In the genomic region with DNA sequence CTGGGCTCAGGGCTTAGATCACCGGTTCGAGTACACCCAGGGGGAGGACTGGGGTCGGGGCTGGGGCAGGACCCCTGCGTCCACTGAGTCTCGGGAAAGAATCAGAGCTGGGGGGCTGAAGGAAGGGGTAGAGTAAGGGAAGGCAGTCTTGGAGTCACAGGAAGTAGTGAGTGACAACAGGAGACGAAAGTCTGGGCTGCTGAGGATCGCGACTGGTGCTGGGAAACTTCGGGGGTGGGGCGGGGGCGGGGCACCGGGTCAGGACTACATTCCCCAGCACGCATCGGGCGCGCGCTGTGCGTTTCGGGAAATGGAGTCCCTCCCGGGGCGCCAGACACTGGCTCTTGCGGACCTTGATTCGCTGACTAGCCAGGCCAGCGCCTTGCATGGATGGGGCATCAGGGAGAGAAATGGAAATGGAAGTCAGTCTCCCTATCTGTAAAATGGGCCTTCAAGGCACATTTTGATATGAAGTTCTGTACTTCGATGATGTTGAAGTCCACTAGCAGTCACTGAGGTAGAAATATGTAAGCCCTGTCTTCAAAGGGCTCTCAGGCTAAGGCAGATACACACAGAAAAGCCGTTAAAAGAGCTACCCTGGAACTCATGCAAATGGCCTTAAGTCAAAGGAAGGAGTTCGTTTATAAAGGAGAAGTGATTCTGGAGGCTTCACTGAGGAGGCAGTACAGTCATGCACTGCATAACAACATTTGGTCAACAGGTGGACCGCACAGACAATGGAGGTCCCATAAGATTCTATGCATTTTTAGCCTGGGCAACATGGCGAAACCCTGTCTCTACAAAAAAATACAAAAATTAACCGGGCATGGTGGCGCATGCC, we compare ENCODE assay signal across 8 cellular contexts. TPM values are rescaled to one million over a fixed set of nuclear protein-coding genes. Genes with fewer than 3 reads are reported as not detected.
DNase-seq lines count a peak whose midpoint lies in the region; ATAC-seq, FAIRE-seq and TF ChIP-seq lines count a peak whose summit lies in the region.

No MANE protein-coding gene starts in this region.

- no peaks in the 10 kb centered on the region for H3K27me3 ChIP-seq in BLaER1 treated with 17β-estradiol and CSF1 and Interleukin-3, amounts not matched to agents 10 nM and 100 nM

- H3K4me1 ChIP-seq in BLaER1 treated with 17β-estradiol and CSF1 and Interleukin-3, amounts not matched to agents 10 nM and 100 nM: peaks cover 47 to 64% (median 58%) of the 10 kb centered on the region in 10 experiments

- H3K4me3 ChIP-seq in BLaER1 treated with 17β-estradiol and CSF1 and Interleukin-3, amounts not matched to agents 10 nM and 100 nM: peak overlapping the region; percentile 45 to 70 (median 59)

- peak overlapping the region; percentile 78 to 92 (median 87) for H3K27ac ChIP-seq in BLaER1 treated with 17β-estradiol and CSF1 and Interleukin-3, amounts not matched to agents 10 nM and 100 nM

- peaks cover 0 to 6% (median under 1%) of the 10 kb centered on the region in 11 experiments; a peak in 3 of 22 replicates for H3K36me3 ChIP-seq in BLaER1 treated with 17β-estradiol and CSF1 and Interleukin-3, amounts not matched to agents 10 nM and 100 nM

- peak overlapping the region; percentile 69 to 85 (median 83) for H3K9ac ChIP-seq in BLaER1 treated with 17β-estradiol and CSF1 and Interleukin-3, amounts not matched to agents 10 nM and 100 nM

- peak overlapping the region; percentile 81 to 93 (median 89) for H3K4me2 ChIP-seq in BLaER1 treated with 17β-estradiol and CSF1 and Interleukin-3, amounts not matched to agents 10 nM and 100 nM

- DNase-seq in H54 (ENCODE audit: insufficient read length, low spot score) (peak; percentile 89), NCI-H2227 (lab: John Stamatoyannopoulos, UW; ENCODE audit: unreplicated experiment) (peak; percentile 94), dedifferentiated amniotic fluid mesenchymal stem cell (ENCODE audit: extremely low spot score) (peak; percentile 82), left lobe of liver (ENCODE audit: low spot score) (peak; percentile 92)
- peak; percentile 59 to 69 for DNase-seq in activated CD4-positive, alpha-beta T cell treated with anti-CD3 and anti-CD28 coated beads, Interleukin-2, amount 50 U/mL, for 24 hours (ENCODE audit: low read depth in 1 of 2, low spot score in 1 of 2)
- peak; percentile 83 for DNase-seq in stimulated activated CD4-positive, alpha-beta T cell treated with anti-CD3 and anti-CD28 coated beads, Interleukin-1b, Interleukin-23, amount 100 ng/mL, for 48 hours

- H3K9me3 ChIP-seq in BLaER1 treated with 17β-estradiol and CSF1 and Interleukin-3, amounts not matched to agents 10 nM and 100 nM (replicated peaks in 1 of 11): no peaks in the 10 kb centered on the region

- peaks cover 0 to 12% (median 0%) of the 10 kb centered on the region in 11 experiments; a peak in 3 of 22 replicates for H4K20me1 ChIP-seq in BLaER1 treated with 17β-estradiol and CSF1 and Interleukin-3, amounts not matched to agents 10 nM and 100 nM

- peak; percentile 75 for ATAC-seq in left lobe of liver
- no peak for ATAC-seq in GM18907 (IDR thresholded peaks at IDR 0.05; ENCODE audit: unreplicated experiment)

- peak; percentile 47; the same call in 1 of the 2 replicates for TF ChIP-seq POLR2A in H54 (IDR thresholded peaks at IDR 0.05; ENCODE audit: low read depth, low read length)

- FAIRE-seq in H54 (lab: Jason Lieb, UNC): no peak

RNA-seq across cellular contexts. Expression of gene CTF1, which starts 0.7 kb away (rescaled TPM):
- total RNA-seq in left lobe of liver: 0.58 TPM

RNA-seq across cellular contexts. Expression of gene BCL7C, which starts 3.2 kb away (rescaled TPM):
- total RNA-seq in left lobe of liver: 6.2 TPM

RNA-seq across cellular contexts. Expression of gene FBXL19, which starts 26.3 kb away (rescaled TPM):
- 3.6 TPM for total RNA-seq in left lobe of liver

RNA-seq across cellular contexts. Expression of gene ORAI3, which starts 51.8 kb away (rescaled TPM):
- 51.3 TPM for total RNA-seq in left lobe of liver
